Comparison of ENCODE assay signal across 8 cellular contexts in the genomic region with DNA sequence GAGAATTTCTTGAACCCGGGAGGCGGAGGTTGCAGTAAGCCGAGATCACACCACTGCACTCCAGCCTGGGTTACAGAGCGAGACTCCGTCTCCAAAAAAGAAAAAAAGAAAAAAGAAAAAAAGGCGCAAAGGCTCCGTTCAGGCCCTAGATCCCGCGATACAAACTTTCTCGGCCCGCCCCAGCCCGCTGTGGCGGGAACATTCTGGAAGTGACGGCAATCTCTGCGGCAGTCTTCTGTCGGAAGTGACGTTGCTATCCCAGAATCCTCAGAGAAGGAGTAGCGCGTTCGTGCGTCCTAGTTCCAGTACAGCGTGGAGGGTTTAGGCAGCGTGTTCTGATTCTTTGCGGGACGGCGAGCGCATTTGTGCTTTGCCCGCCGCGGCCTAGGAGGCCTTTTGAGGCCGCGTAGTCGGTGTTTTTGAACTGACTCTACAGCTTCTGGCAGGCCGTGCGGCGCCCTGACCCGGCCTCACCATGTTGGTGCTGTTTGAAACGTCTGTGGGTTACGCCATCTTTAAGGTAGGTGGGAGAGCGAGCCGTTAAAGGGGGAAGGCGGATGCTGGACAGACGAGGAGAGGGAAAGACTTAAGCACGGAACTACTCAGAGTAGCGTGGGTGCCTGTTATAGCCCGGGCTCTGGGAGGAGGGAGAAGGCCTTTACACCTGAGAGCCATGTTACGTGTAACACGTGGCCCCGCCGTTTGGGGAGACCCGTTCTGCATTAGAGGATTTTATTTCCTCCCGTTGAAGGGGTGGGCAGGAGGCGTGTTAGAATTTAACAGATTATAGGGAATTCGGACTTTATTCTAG. TPM values are rescaled to one million over a fixed set of nuclear protein-coding genes. Genes with fewer than 3 reads are reported as not detected.
A peak's percentile ranks its signal among the peaks of the same experiment; 100 is the strongest.
DNase-seq lines count a peak whose midpoint lies in the region; ATAC-seq, FAIRE-seq and TF ChIP-seq lines count a peak whose summit lies in the region.

NOP58 (plus strand) TSS at position 297 of the 811 bp plus-strand sequence; CDS start at position 476, 179 bp downstream.

- peak; percentile 91 for DNase-seq in D341Med (ENCODE audit: low spot score)
- DNase-seq in HuH-7 (ENCODE audit: low spot score), result peak; percentile 75
- peak; percentile 91 for DNase-seq in activated CD8-positive, alpha-beta memory T cell treated with anti-CD3 and anti-CD28 coated beads, Interleukin-2, amount 50 U/mL, for 48 hours
- DNase-seq in endothelial cell of umbilical vein (ENCODE audit: low read depth, low spot score), result peak; percentile 95
- peak; percentile 98 for DNase-seq in midbrain (lab: John Stamatoyannopoulos, UW)
- peak; percentile 75 to 77 for DNase-seq in stimulated activated CD8-positive, alpha-beta memory T cell treated with anti-CD3 and anti-CD28 coated beads, Interleukin-2, amount 100 ng/mL, for 1 hour (ENCODE audit: low read depth in 2 of 2)

- no peaks in the 10 kb centered on the region for H3K27me3 ChIP-seq in OCI-LY3 (ENCODE audit: low read depth, low read length)
- H3K27me3 ChIP-seq in endothelial cell of umbilical vein (ENCODE audit: control insufficient read depth in 2 of 2, insufficient read depth in 2 of 2, low read length in 2 of 2), result no peaks in the 10 kb centered on the region

- H3K27ac ChIP-seq in OCI-LY3 (ENCODE audit: low read length), result peak within 1 kb of the TSS; percentile 86
- H3K27ac ChIP-seq in endothelial cell of umbilical vein (ENCODE audit: insufficient read depth, low read depth, low read length), result peak within 1 kb of the TSS; percentile 75

- H3K4me3 ChIP-seq in OCI-LY3 (ENCODE audit: low read length), result peak within 1 kb of the TSS; percentile 97
- peak within 1 kb of the TSS; percentile 43 to 96 (median 56) for H3K4me3 ChIP-seq in endothelial cell of umbilical vein (replicated peaks in 1 of 3; ENCODE audit: insufficient read depth in 1 of 3, low read depth in 1 of 3, low read length in 3 of 3)

- H3K36me3 ChIP-seq in OCI-LY3 (replicated peaks; ENCODE audit: low read depth, low read length), result peaks cover 15% of the 10 kb centered on the region
- H3K36me3 ChIP-seq in endothelial cell of umbilical vein (ENCODE audit: control insufficient read depth in 2 of 2, extremely low read depth in 1 of 2, insufficient read depth in 2 of 2, low read length in 2 of 2), result no peaks in the 10 kb centered on the region

- H2AFZ ChIP-seq in OCI-LY3 (ENCODE audit: low read depth, low read length) (peak within 1 kb of the TSS; percentile 4; the same call in 1 of the 2 replicates), endothelial cell of umbilical vein (ENCODE audit: low read depth, low read length) (peak within 1 kb of the TSS; percentile 19)

- dilution Hi-C loops in endothelial cell of umbilical vein (cut with MboI; ENCODE audit: extremely low pct_ligation_motif_present, low sequenced_read_pairs), result no loop called here

- peak; percentile 96 for FAIRE-seq in endothelial cell of umbilical vein (lab: Jason Lieb, UNC)

- peak; percentile 98 for TF ChIP-seq POLR2A in endothelial cell of umbilical vein (IDR thresholded peaks at IDR 0.05; ENCODE audit: low read depth, low read length)

- intact Hi-C loops in endothelial cell of umbilical vein (cut with micrococcal nuclease), result loop anchor here (1.0 to 5.0 kb wide), 4 partner anchors 14 to 43 kb away; partner anchors contain the start of gene SUMO1

- CTCF ChIA-PET in endothelial cell of umbilical vein (lab: Charles Lee), result interaction anchor here (0.6 to 0.9 kb wide), 5 partner anchors 9 to 324 kb away, joined by 3 read pairs; no protein-coding TSS in a partner anchor

- peaks cover 42% of the 10 kb centered on the region for H4K20me1 ChIP-seq in OCI-LY3 (ENCODE audit: insufficient read depth, low read length)
- H4K20me1 ChIP-seq in endothelial cell of umbilical vein (replicated peaks; ENCODE audit: control insufficient read depth, extremely low read depth, insufficient read depth, low read length), result no peaks in the 10 kb centered on the region

- H3K9ac ChIP-seq in OCI-LY3 (ENCODE audit: low read length), result peak within 1 kb of the TSS; percentile 99
- peak within 1 kb of the TSS; percentile 95 for H3K9ac ChIP-seq in endothelial cell of umbilical vein (replicated peaks; ENCODE audit: extremely low read depth, insufficient read depth, low read length)

- BruUV-seq in endothelial cell of umbilical vein (replicated peaks; lab: Mats Ljungman, UMichigan), result TSS peak; percentile 51

- H3K79me2 ChIP-seq in OCI-LY3 (ENCODE audit: low read length) (peaks cover 65% of the 10 kb centered on the region), endothelial cell of umbilical vein (ENCODE audit: control insufficient read depth, insufficient read depth, low read length) (peaks cover 51% of the 10 kb centered on the region)

- H3K4me1 ChIP-seq in OCI-LY3 (ENCODE audit: low read length) (peaks cover 45% of the 10 kb centered on the region), endothelial cell of umbilical vein (ENCODE audit: control insufficient read depth, extremely low read depth, insufficient read depth, low read length) (peaks cover 13% of the 10 kb centered on the region)

- ATAC-seq in GM21515 (IDR thresholded peaks at IDR 0.05; ENCODE audit: unreplicated experiment), result peak; percentile 86

- peak within 1 kb of the TSS; percentile 83 for H3K4me2 ChIP-seq in OCI-LY3 (ENCODE audit: low read length)
- peak within 1 kb of the TSS; percentile 96 for H3K4me2 ChIP-seq in endothelial cell of umbilical vein (ENCODE audit: insufficient read depth, low read length)

- H3K9me3 ChIP-seq in OCI-LY3 (ENCODE audit: insufficient read depth, low read length) (no peaks in the 10 kb centered on the region), endothelial cell of umbilical vein (replicated peaks; ENCODE audit: control insufficient read depth, insufficient read depth, low read length) (no peaks in the 10 kb centered on the region)

- POLR2A ChIA-PET in endothelial cell of umbilical vein (lab: Charles Lee), result interaction anchor here (0.6 to 0.7 kb wide), 4 partner anchors 43 to 411 kb away, joined by 3 to 8 read pairs (median 6); no protein-coding TSS in a partner anchor

- TF ChIP-seq CTCF in OCI-LY3 (IDR thresholded peaks at IDR 0.05; ENCODE audit: low read depth, low read length) (no peak), endothelial cell of umbilical vein (IDR thresholded peaks at IDR 0.05; ENCODE audit: extremely low read depth in 1 of 2, insufficient read depth in 1 of 2, low read depth in 1 of 2, low read length in 2 of 2) (no peak)

- no peaks in the 10 kb centered on the region for H3K9me1 ChIP-seq in endothelial cell of umbilical vein (replicated peaks; ENCODE audit: control insufficient read depth, extremely low read depth, insufficient read depth, low read length)

TF ChIP-seq in endothelial cell of umbilical vein, 7 proteins besides CTCF, POLR2A, EP300 and RAD21:
- peak; percentile 10 for TF ChIP-seq JUN (IDR thresholded peaks at IDR 0.05; ENCODE audit: borderline replicate concordance, insufficient read depth, insufficient read length, low read depth)
- TF ChIP-seq POLR2AphosphoS5 (IDR thresholded peaks at IDR 0.05; ENCODE audit: insufficient read depth, low read depth, low read length), result peak; percentile 98
- TF ChIP-seq, protein P1, sequence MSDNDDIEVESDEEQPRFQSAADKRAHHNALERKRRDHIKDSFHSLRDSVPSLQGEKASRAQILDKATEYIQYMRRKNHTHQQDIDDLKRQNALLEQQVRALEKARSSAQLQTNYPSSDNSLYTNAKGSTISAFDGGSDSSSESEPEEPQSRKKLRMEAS (IDR thresholded peaks at IDR 0.05; ENCODE audit: insufficient read depth, insufficient read length), result peak; percentile 61
- TF ChIP-seq MYC (IDR thresholded peaks at IDR 0.05; ENCODE audit: low read depth, low read length), result peak; percentile 93
- no peak for TF ChIP-seq FOS (IDR thresholded peaks at IDR 0.05; ENCODE audit: borderline replicate concordance, insufficient read depth, low read length)
- TF ChIP-seq EZH2 (IDR thresholded peaks at IDR 0.05; ENCODE audit: borderline replicate concordance, low read depth, low read length, severe bottlenecking), result no peak

RNA-seq across cellular contexts. Expression of gene NOP58, which starts in this region (rescaled TPM):
- total RNA-seq in endothelial cell of umbilical vein, result 70.6 and 71.4 TPM in 2 replicates
- 12.0 and 21.7 TPM in 2 replicates for polyA plus RNA-seq in endothelial cell of umbilical vein
- polyA plus RNA-seq in endothelial cell of umbilical vein (2011; cell fraction: cytosol; rRNA removed), result 32.7 and 34.8 TPM in 2 replicates
- 69.6 and 107 TPM in 2 replicates for polyA plus RNA-seq in endothelial cell of umbilical vein (2011; cell fraction: nucleus; rRNA removed)
- polyA plus RNA-seq in endothelial cell of umbilical vein (2012), result 62.0 and 91.9 TPM in 2 replicates
- polyA minus RNA-seq in endothelial cell of umbilical vein, result 37.5 and 46.1 TPM in 2 replicates
- polyA minus RNA-seq in endothelial cell of umbilical vein (2011; cell fraction: cytosol; rRNA and poly(A)+ RNA removed), result 48.1 TPM
- 95.6 and 110 TPM in 2 replicates for polyA minus RNA-seq in endothelial cell of umbilical vein (2011; cell fraction: nucleus; rRNA and poly(A)+ RNA removed)

Comparison
In these comparisons a context has a peak if more than half of its experiments do, and no peak if none do; other contexts are left out.
1. Peak in every context shown above with its lines: DNase-seq, ATAC-seq, H3K4me3 ChIP-seq and H3K27ac ChIP-seq.